In genomic region chr19:7366701-7367420, GRCh38 we compare ENCODE assay signal across 8 cellular contexts. TPM values are rescaled to one million over a fixed set of nuclear protein-coding genes. Genes with fewer than 3 reads are reported as not detected.
DNase-seq lines count a peak whose midpoint lies in the region; ATAC-seq, FAIRE-seq and TF ChIP-seq lines count a peak whose summit lies in the region.

No MANE protein-coding gene starts in this region.

- 32% methylated on average over 10 of the region's 10 CpGs for WGBS in A549 (ENCODE audit: missing lambda C conversion rate)
- WGBS in heart right ventricle, 2 donors = 78 to 84% methylated on average over 10 of the region's 10 CpGs

- no peak for TF ChIP-seq EP300 in A549 (IDR thresholded peaks at IDR 0.05)

- no peaks in the 10 kb centered on the region for H3K4me1 ChIP-seq in A549
- no peaks in the 10 kb centered on the region for H3K4me1 ChIP-seq in Panc1 (ENCODE audit: control insufficient read depth, insufficient read depth, low read length)
- peaks cover 0 to 9% (median 0%) of the 10 kb centered on the region in 9 donors for H3K4me1 ChIP-seq in heart right ventricle

- TF ChIP-seq CTCF in A549 (IDR thresholded peaks at IDR 0.05) (peak; percentile 45), GM12865 (IDR thresholded peaks at IDR 0.05; ENCODE audit: insufficient read depth, low read depth, low read length, missing control alignments) (peak; percentile 73), Panc1 (IDR thresholded peaks at IDR 0.05) (peak; percentile 71; the same call in 1 of the 2 replicates), heart right ventricle (IDR thresholded peaks at IDR 0.05) (peak in 4 of 9 donors; percentile 19 to 42 (median 28))

- POLR2A ChIA-PET in A549 (lab: Yijun Ruan, JAX) = interaction anchor here (0.5 to 0.6 kb wide), 2 partner anchors 59 to 123 kb away, joined by 3 to 4 read pairs; no protein-coding TSS in a partner anchor
- POLR2A ChIA-PET in Panc1 (lab: Charles Lee) = no interaction called here

- no peak overlapping the region for H3K4me3 ChIP-seq in A549
- H3K4me3 ChIP-seq in GM12865 (ENCODE audit: low read depth, low read length) = no peak overlapping the region
- no peak overlapping the region for H3K4me3 ChIP-seq in Panc1 (ENCODE audit: low read depth in 2 of 2, low read length in 2 of 2)
- H3K4me3 ChIP-seq in heart right ventricle = no peak overlapping the region

- DNase-seq in A549 (ENCODE audit: low read depth in 1 of 2, low spot score in 1 of 2) = peak; percentile 41 to 70
- DNase-seq in GM12865 (ENCODE audit: low read depth) = peak; percentile 79
- DNase-seq in Panc1 (ENCODE audit: low read depth, low spot score) = peak; percentile 48
- DNase-seq in dermis blood vessel endothelial cell = peak; percentile 63
- peak; percentile 9 for DNase-seq in pons (ENCODE audit: low spot score)
- DNase-seq in heart right ventricle = no peak
- no peak for DNase-seq in dedifferentiated amniotic fluid mesenchymal stem cell (ENCODE audit: extremely low spot score)

- in situ Hi-C loops in Panc1 (cut with HindIII; ENCODE audit: low pct_unique_long_range_greater_than_20kb, low sequenced_read_pairs) = no loop called here

- no peak for FAIRE-seq in A549 (lab: Jason Lieb, UNC)

- no peaks in the 10 kb centered on the region for H3K9me3 ChIP-seq in A549
- H3K9me3 ChIP-seq in Panc1 (ENCODE audit: control insufficient read depth, insufficient read depth, low read depth, low read length) = no peaks in the 10 kb centered on the region
- no peaks in the 10 kb centered on the region for H3K9me3 ChIP-seq in heart right ventricle

- no TSS peak for BruUV-seq in Panc1 (replicated peaks; lab: Mats Ljungman, UMichigan)

- TF ChIP-seq POLR2A in A549 (IDR thresholded peaks at IDR 0.05; ENCODE audit: low read length) = no peak

- intact Hi-C loops in Panc1 (cut with micrococcal nuclease; ENCODE audit: unreplicated experiment) = no loop called here
- intact Hi-C loops in heart right ventricle (cut with DNase I) = no loop called here

- peak; percentile 48 to 56; a peak in 2 of 6 replicates for ATAC-seq in A549
- ATAC-seq in Panc1 = peak; percentile 82
- ATAC-seq in GM18858 (IDR thresholded peaks at IDR 0.05; ENCODE audit: unreplicated experiment) = no peak
- no peak for ATAC-seq in heart right ventricle

- H3K36me3 ChIP-seq in Panc1 (ENCODE audit: control insufficient read depth, insufficient read depth, low read length) (no peaks in the 10 kb centered on the region), heart right ventricle (peaks cover 0 to 4% (median 0%) of the 10 kb centered on the region in 9 donors)

- H3K27me3 ChIP-seq in Panc1 (ENCODE audit: control insufficient read depth, insufficient read depth, low read length) (no peaks in the 10 kb centered on the region), heart right ventricle (peaks cover 0 to 2% (median 0%) of the 10 kb centered on the region in 7 donors)

- no peak overlapping the region for H3K4me2 ChIP-seq in A549

- peak; percentile 29 to 62; a peak in 3 of 5 replicates for TF ChIP-seq RAD21 in A549 (conservative IDR thresholded peaks at IDR 0.05 in 1 of 2, IDR thresholded peaks at IDR 0.05 in 1 of 2)

- CTCF ChIA-PET in A549 (lab: Yijun Ruan, JAX) = interaction anchor here (0.6 to 4.0 kb wide), 9 partner anchors 7 to 433 kb away, joined by 3 to 27 read pairs (median 4); no protein-coding TSS in a partner anchor
- CTCF ChIA-PET in Panc1 (lab: Charles Lee) = interaction anchor here (0.7 to 1.2 kb wide), 3 partner anchors 10 to 331 kb away, joined by 4 to 5 read pairs (median 4); no protein-coding TSS in a partner anchor

- H3K27ac ChIP-seq in A549 (no peak overlapping the region), Panc1 (ENCODE audit: low read length) (no peak overlapping the region), heart right ventricle (no peak overlapping the region)

TF ChIP-seq in A549, 52 proteins besides CTCF, POLR2A, EP300 and RAD21:
- TF ChIP-seq NPAS2 (CRISPR knock-in tag; IDR thresholded peaks at IDR 0.05; ENCODE audit: borderline replicate concordance) = no peak
- TF ChIP-seq, protein P1, sequence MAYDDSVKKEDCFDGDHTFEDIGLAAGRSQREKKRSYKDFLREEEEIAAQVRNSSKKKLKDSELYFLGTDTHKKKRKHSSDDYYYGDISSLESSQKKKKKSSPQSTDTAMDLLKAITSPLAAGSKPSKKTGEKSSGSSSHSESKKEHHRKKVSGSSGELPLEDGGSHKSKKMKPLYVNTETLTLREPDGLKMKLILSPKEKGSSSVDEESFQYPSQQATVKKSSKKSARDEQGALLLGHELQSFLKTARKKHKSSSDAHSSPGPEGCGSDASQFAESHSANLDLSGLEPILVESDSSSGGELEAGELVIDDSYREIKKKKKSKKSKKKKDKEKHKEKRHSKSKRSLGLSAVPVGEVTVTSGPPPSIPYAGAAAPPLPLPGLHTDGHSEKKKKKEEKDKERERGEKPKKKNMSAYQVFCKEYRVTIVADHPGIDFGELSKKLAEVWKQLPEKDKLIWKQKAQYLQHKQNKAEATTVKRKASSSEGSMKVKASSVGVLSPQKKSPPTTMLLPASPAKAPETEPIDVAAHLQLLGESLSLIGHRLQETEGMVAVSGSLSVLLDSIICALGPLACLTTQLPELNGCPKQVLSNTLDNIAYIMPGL (CRISPR knock-in tag; IDR thresholded peaks at IDR 0.05; ENCODE audit: borderline replicate concordance) = no peak
- TF ChIP-seq MAZ (IDR thresholded peaks at IDR 0.05; ENCODE audit: borderline replicate concordance, low read depth, low read length) = no peak
- TF ChIP-seq ZNF302 (CRISPR knock-in tag; IDR thresholded peaks at IDR 0.05) = no peak
- TF ChIP-seq SMC3 (IDR thresholded peaks at IDR 0.05) = peak; percentile 18; the same call in 1 of the 3 replicates
- TF ChIP-seq ZFP36 (IDR thresholded peaks at IDR 0.05; ENCODE audit: borderline replicate concordance, partially characterized antibody) = no peak
- TF ChIP-seq CBX8 (IDR thresholded peaks at IDR 0.05) = no peak
- no peak for TF ChIP-seq MAFK (IDR thresholded peaks at IDR 0.05; ENCODE audit: partially characterized antibody)
- TF ChIP-seq CHD4 (IDR thresholded peaks at IDR 0.05; ENCODE audit: borderline replicate concordance) = no peak
- TF ChIP-seq HOXB5 (CRISPR knock-in tag; IDR thresholded peaks at IDR 0.05) = no peak
- TF ChIP-seq KDM1A (IDR thresholded peaks at IDR 0.05; ENCODE audit: low read depth) = no peak
- no peak for TF ChIP-seq BHLHE40 (IDR thresholded peaks at IDR 0.05; ENCODE audit: low read depth, low read length)
- no peak for TF ChIP-seq USF2 (IDR thresholded peaks at IDR 0.05)
- no peak for TF ChIP-seq MAX (IDR thresholded peaks at IDR 0.05)
- peak; percentile 55; the same call in 1 of the 2 replicates for TF ChIP-seq HDAC2 (IDR thresholded peaks at IDR 0.05)
- TF ChIP-seq FOSB (CRISPR knock-in tag; IDR thresholded peaks at IDR 0.05) = no peak
- TF ChIP-seq NR3C1 (IDR thresholded peaks at IDR 0.05) = no peak
- TF ChIP-seq CEBPB (IDR thresholded peaks at IDR 0.05) = 0 out of 4 replicates have a peak, but pooled peaks of 1 of the 2 experiments have one; percentile 8
- TF ChIP-seq JUNB (IDR thresholded peaks at IDR 0.05) = no peak
- no peak for TF ChIP-seq HES2 (IDR thresholded peaks at IDR 0.05)

RNA-seq across cellular contexts. Expression of gene ARHGEF18, which starts 18.1 kb away (rescaled TPM):
- polyA plus RNA-seq in A549 (2011; rRNA removed) (5.7 and 7.4 TPM in 2 replicates), A549 (2017; fragmentation: RNase III; extraction: RNeasy Plus Mini Kit Qiagen cat#74134 plus additional on column Dnase treatment) (16.8 to 20.7 TPM (median 18.6 TPM) in 3 replicates), heart right ventricle (1 to 10 TPM; 5.7 to 6.1 TPM)
- 8.9 and 12.3 TPM in 2 replicates for polyA plus RNA-seq in A549 (2012; cell fraction: cytosol; rRNA removed)
- 26.0 and 30.4 TPM in 2 replicates for polyA plus RNA-seq in A549 (2012; cell fraction: nucleus; rRNA removed)
- polyA minus RNA-seq in A549 (2011; rRNA and poly(A)+ RNA removed) = 14.3 and 23.8 TPM in 2 replicates
- total RNA-seq in Panc1 (2021; ENCODE audit: unreplicated experiment) (39.1 TPM), dermis blood vessel endothelial cell (37.8 and 45.3 TPM in 2 replicates), heart right ventricle (10 to 100 TPM in 2 of 10 donors, 1 to 10 TPM in 8; 4.8 to 13.3 (median 8.7) TPM)
- 31.9 TPM for polyA plus RNA-seq in Panc1 (2012; ENCODE audit: insufficient read length)

Comparison
In these comparisons a context has a peak if more than half of its experiments do, and no peak if none do; other contexts are left out.
1. ATAC-seq: peak in A549 (2 of 2) and Panc1 (single experiment); none in GM18858 (single experiment) and heart right ventricle (0 of 8).
2. DNase-seq: peak in A549 (2 of 2), GM12865 (single experiment), Panc1 (single experiment), dermis blood vessel endothelial cell (single experiment) and pons (single experiment); none in heart right ventricle (0 of 2) and dedifferentiated amniotic fluid mesenchymal stem cell (single experiment).